Comparison of ENCODE assay signal across 18 cellular contexts in the genomic region with DNA sequence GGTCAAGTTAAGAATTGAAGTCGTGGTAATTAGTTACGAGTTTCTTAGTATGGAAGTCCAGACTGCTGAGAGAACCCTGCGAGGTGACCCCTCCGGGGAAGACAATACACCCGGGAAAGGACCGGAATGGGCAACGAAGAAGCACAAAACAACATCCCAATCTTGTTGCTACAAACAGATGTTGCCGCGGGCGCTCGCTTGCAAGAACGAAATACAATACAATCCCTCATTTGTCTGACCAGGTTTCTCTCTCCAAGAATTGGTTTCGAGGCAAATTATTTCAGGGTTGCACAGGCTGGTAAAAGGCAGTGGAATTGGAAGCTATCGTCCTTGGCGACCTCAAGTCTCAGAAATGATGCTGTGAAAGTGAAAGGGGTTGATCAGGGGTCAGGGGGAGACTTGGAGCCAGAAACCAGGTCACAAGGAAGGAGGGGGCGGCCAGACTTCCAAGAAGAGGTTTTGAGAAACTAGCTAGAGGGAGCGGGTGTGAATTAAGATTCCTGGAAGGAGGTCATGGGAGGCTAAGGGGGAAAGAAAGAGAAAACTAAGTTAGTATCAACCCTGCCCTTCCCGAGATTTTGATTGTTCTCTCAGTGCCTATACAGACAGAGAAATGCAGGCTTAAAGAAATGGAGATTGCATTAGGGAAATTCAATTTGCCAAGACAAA.
DNase-seq lines count a peak whose midpoint lies in the region; ATAC-seq, FAIRE-seq and TF ChIP-seq lines count a peak whose summit lies in the region.
"Had no signal": no experiment of that assay in that cellular context is flagged by ENCODE, and none has a peak within 500 bp of the region (broad histone marks: within the 10 kb centered on the region; RNA-seq: fewer than 3 reads in every experiment).

No MANE protein-coding gene starts in this region.

- H3K9me3 ChIP-seq in endothelial cell of umbilical vein (replicated peaks; ENCODE audit: control insufficient read depth, insufficient read depth, low read length): no peaks in the 10 kb centered on the region
- H3K9me3 ChIP-seq: mucosa of descending colon, suprapubic skin had no signal

- POLR2A ChIA-PET in endothelial cell of umbilical vein (lab: Charles Lee): interaction anchor here (2.1 kb wide), 1 partner anchor 31 kb away, joined by 8 read pairs; no protein-coding TSS in a partner anchor
- POLR2A ChIA-PET in naive thymus-derived CD8-positive, alpha-beta T cell (lab: Charles Lee): no interaction called here

- H3K27me3 Mint-ChIP-seq in nephron progenitor cell (ENCODE audit: low read depth, poor library complexity): peaks cover 4% of the 10 kb centered on the region
- H3K27me3 Mint-ChIP-seq in naive thymus-derived CD8-positive, alpha-beta T cell: peaks cover 0 to 4% (median 1%) of the 10 kb centered on the region in 5 donors
- H3K27me3 Mint-ChIP-seq: activated CD4-positive, alpha-beta T cell treated with anti-CD3 and anti-CD28 coated beads, Interleukin-2, amount 10 ng/mL, durations not matched to agents 24 days and 14 days had no signal

- H2AFZ ChIP-seq in ACC112 (ENCODE audit: low read length, unreplicated experiment) (no peak overlapping the region), endothelial cell of umbilical vein (ENCODE audit: low read depth, low read length) (peak overlapping the region; percentile 86)
- H2AFZ ChIP-seq: hepatocyte had no signal

- CTCF ChIA-PET in endothelial cell of umbilical vein (lab: Charles Lee): no interaction called here

- no peaks in the 10 kb centered on the region for H4K20me1 ChIP-seq in endothelial cell of umbilical vein (replicated peaks; ENCODE audit: control insufficient read depth, extremely low read depth, insufficient read depth, low read length)

- no peaks in the 10 kb centered on the region for H3K79me2 ChIP-seq in ACC112 (ENCODE audit: control insufficient read depth, insufficient read depth, low read length, unreplicated experiment)
- no peaks in the 10 kb centered on the region for H3K79me2 ChIP-seq in endothelial cell of umbilical vein (ENCODE audit: control insufficient read depth, insufficient read depth, low read length)
- H3K79me2 ChIP-seq: hepatocyte had no signal

- ATAC-seq in naive thymus-derived CD8-positive, alpha-beta T cell: no peak

- no peak for FAIRE-seq in endothelial cell of umbilical vein (lab: Jason Lieb, UNC)
- no peak for FAIRE-seq in urothelium cell line (lab: Jason Lieb, UNC)
- FAIRE-seq: GM12892 had no signal

- H3K9ac ChIP-seq in endothelial cell of umbilical vein (replicated peaks; ENCODE audit: extremely low read depth, insufficient read depth, low read length): peak overlapping the region; percentile 73

- in situ Hi-C loops in SK-MEL-5 (cut with HindIII; ENCODE audit: low pct_unique_long_range_greater_than_20kb, low sequenced_read_pairs): no loop called here

- H3K27ac Mint-ChIP-seq in nephron progenitor cell: peak overlapping the region; percentile 99
- no peak overlapping the region for H3K27ac Mint-ChIP-seq in naive thymus-derived CD8-positive, alpha-beta T cell
- H3K27ac Mint-ChIP-seq: activated CD4-positive, alpha-beta T cell treated with anti-CD3 and anti-CD28 coated beads, Interleukin-2, amount 10 ng/mL, durations not matched to agents 24 days and 14 days had no signal

- DNase-seq in SK-MEL-5 (ENCODE audit: low read depth, low spot score) (peak; percentile 30), endothelial cell of umbilical vein (ENCODE audit: low read depth, low spot score) (peak; percentile 63), nephron progenitor cell (peak; percentile 10), DMS53 (lab: John Stamatoyannopoulos, UW) (no peak), urothelium cell line (ENCODE audit: low spot score) (no peak), DMS 273 (lab: John Stamatoyannopoulos, UW; ENCODE audit: unreplicated experiment) (no peak)
- DNase-seq in naive thymus-derived CD8-positive, alpha-beta T cell: no peak
- DNase-seq: 8988T; activated CD4-positive, alpha-beta T cell treated with anti-CD3 and anti-CD28 coated beads, Interleukin-2, amount 10 ng/mL, durations not matched to agents 24 days and 14 days; activated effector memory CD4-positive, alpha-beta T cell treated with anti-CD3 and anti-CD28 coated beads, Interleukin-2, amount 50 U/mL, for 16 hours; mucosa of descending colon; NCI-H146; NCI-H446 treated with DMSO at 0.1 percent for 48 hours; posterior cingulate gyrus had no signal

- H3K9me3 Mint-ChIP-seq in nephron progenitor cell: peaks cover 4% of the 10 kb centered on the region
- H3K9me3 Mint-ChIP-seq in naive thymus-derived CD8-positive, alpha-beta T cell: no peaks in the 10 kb centered on the region
- H3K9me3 Mint-ChIP-seq: activated CD4-positive, alpha-beta T cell treated with anti-CD3 and anti-CD28 coated beads, Interleukin-2, amount 10 ng/mL, durations not matched to agents 24 days and 14 days had no signal

- H3K36me3 ChIP-seq in ACC112 (ENCODE audit: insufficient read depth, low read length): no peaks in the 10 kb centered on the region
- H3K36me3 ChIP-seq in endothelial cell of umbilical vein (ENCODE audit: control insufficient read depth in 2 of 2, extremely low read depth in 1 of 2, insufficient read depth in 2 of 2, low read length in 2 of 2): no peaks in the 10 kb centered on the region
- H3K36me3 ChIP-seq: suprapubic skin had no signal

- H3K36me3 Mint-ChIP-seq in nephron progenitor cell (ENCODE audit: low read depth): peaks cover 4% of the 10 kb centered on the region
- H3K36me3 Mint-ChIP-seq in naive thymus-derived CD8-positive, alpha-beta T cell: no peaks in the 10 kb centered on the region

- TF ChIP-seq POLR2A in endothelial cell of umbilical vein (IDR thresholded peaks at IDR 0.05; ENCODE audit: low read depth, low read length): no peak

- H3K4me3 ChIP-seq in ACC112 (ENCODE audit: low read depth, low read length): peak overlapping the region; percentile 64
- peak overlapping the region in 1 of 3 experiments; percentile 29 for H3K4me3 ChIP-seq in endothelial cell of umbilical vein (replicated peaks in 1 of 3; ENCODE audit: insufficient read depth in 1 of 3, low read depth in 1 of 3, low read length in 3 of 3)
- H3K4me3 ChIP-seq: hepatocyte, mucosa of descending colon, suprapubic skin had no signal

- peaks cover 64% of the 10 kb centered on the region for H3K4me1 Mint-ChIP-seq in nephron progenitor cell
- no peaks in the 10 kb centered on the region for H3K4me1 Mint-ChIP-seq in naive thymus-derived CD8-positive, alpha-beta T cell
- H3K4me1 Mint-ChIP-seq: activated CD4-positive, alpha-beta T cell treated with anti-CD3 and anti-CD28 coated beads, Interleukin-2, amount 10 ng/mL, durations not matched to agents 24 days and 14 days had no signal

- H3K27ac ChIP-seq in ACC112 (ENCODE audit: low read depth, low read length) (no peak overlapping the region), endothelial cell of umbilical vein (ENCODE audit: insufficient read depth, low read depth, low read length) (peak overlapping the region; percentile 89)
- H3K27ac ChIP-seq: hepatocyte, suprapubic skin had no signal

- peak overlapping the region; percentile 78 for H3K4me2 ChIP-seq in endothelial cell of umbilical vein (ENCODE audit: insufficient read depth, low read length)
- H3K4me2 ChIP-seq: hepatocyte had no signal

- H3K27me3 ChIP-seq in ACC112 (ENCODE audit: insufficient read depth, low read length): peaks cover 3% of the 10 kb centered on the region; the same call in 1 of the 2 replicates
- H3K27me3 ChIP-seq in endothelial cell of umbilical vein (ENCODE audit: control insufficient read depth in 2 of 2, insufficient read depth in 2 of 2, low read length in 2 of 2): no peaks in the 10 kb centered on the region
- H3K27me3 ChIP-seq: hepatocyte, suprapubic skin had no signal

- dilution Hi-C loops in endothelial cell of umbilical vein (cut with MboI; ENCODE audit: extremely low pct_ligation_motif_present, low sequenced_read_pairs): no loop called here

- H3K4me3 Mint-ChIP-seq in nephron progenitor cell: peak overlapping the region; percentile 67
- H3K4me3 Mint-ChIP-seq in naive thymus-derived CD8-positive, alpha-beta T cell: no peak overlapping the region
- H3K4me3 Mint-ChIP-seq: activated CD4-positive, alpha-beta T cell treated with anti-CD3 and anti-CD28 coated beads, Interleukin-2, amount 10 ng/mL, durations not matched to agents 24 days and 14 days had no signal

- TF ChIP-seq CTCF in endothelial cell of umbilical vein (IDR thresholded peaks at IDR 0.05; ENCODE audit: extremely low read depth in 1 of 2, insufficient read depth in 1 of 2, low read depth in 1 of 2, low read length in 2 of 2) (no peak), nephron progenitor cell (IDR thresholded peaks at IDR 0.05) (no peak)

- intact Hi-C loops in endothelial cell of umbilical vein (cut with micrococcal nuclease): loop anchor here (5.0 to 10.0 kb wide), 5 partner anchors 65 to 365 kb away; no protein-coding TSS in a partner anchor

- no TSS peak for BruUV-seq in endothelial cell of umbilical vein (replicated peaks; lab: Mats Ljungman, UMichigan)

- H3K4me1 ChIP-seq in ACC112 (ENCODE audit: control insufficient read depth, insufficient read depth, low read length, unreplicated experiment) (no peaks in the 10 kb centered on the region), endothelial cell of umbilical vein (ENCODE audit: control insufficient read depth, extremely low read depth, insufficient read depth, low read length) (peaks cover 32% of the 10 kb centered on the region)
- H3K4me1 ChIP-seq: suprapubic skin had no signal

- H3K9me1 ChIP-seq in endothelial cell of umbilical vein (replicated peaks; ENCODE audit: control insufficient read depth, extremely low read depth, insufficient read depth, low read length): no peaks in the 10 kb centered on the region

TF ChIP-seq in endothelial cell of umbilical vein, 7 proteins besides CTCF, POLR2A, EP300 and RAD21:
- TF ChIP-seq GATA2 (IDR thresholded peaks at IDR 0.05; ENCODE audit: insufficient read depth, insufficient read length, low read depth, low read length): no peak
- no peak for TF ChIP-seq JUN (IDR thresholded peaks at IDR 0.05; ENCODE audit: borderline replicate concordance, insufficient read depth, insufficient read length, low read depth)
- no peak for TF ChIP-seq MAX (IDR thresholded peaks at IDR 0.05; ENCODE audit: insufficient read depth, insufficient read length)
- TF ChIP-seq POLR2AphosphoS5 (IDR thresholded peaks at IDR 0.05; ENCODE audit: insufficient read depth, low read depth, low read length): no peak
- TF ChIP-seq MYC (IDR thresholded peaks at IDR 0.05; ENCODE audit: low read depth, low read length): no peak
- TF ChIP-seq FOS (IDR thresholded peaks at IDR 0.05; ENCODE audit: borderline replicate concordance, insufficient read depth, low read length): no peak
- TF ChIP-seq EZH2 (IDR thresholded peaks at IDR 0.05; ENCODE audit: borderline replicate concordance, low read depth, low read length, severe bottlenecking): no peak

Comparison
In these comparisons a context has a peak if more than half of its experiments do, and no peak if none do; other contexts are left out.
1. DNase-seq: peak in SK-MEL-5 (single experiment), endothelial cell of umbilical vein (single experiment) and nephron progenitor cell (single experiment); none in DMS53 (single experiment), urothelium cell line (single experiment), DMS 273 (single experiment) and naive thymus-derived CD8-positive, alpha-beta T cell (0 of 10).